In genomic region chr3:156483426-156483825, GRCh38 we compare ENCODE assay signal across 1 cellular context.
TF ChIP-seq lines count a peak whose summit lies in the region.

No MANE protein-coding gene starts in this region.

TF ChIP-seq in K562, 482 proteins besides CTCF, POLR2A, EP300 and RAD21 (continued from another document):
- TF ChIP-seq TOE1 (IDR thresholded peaks at IDR 0.05; ENCODE audit: borderline replicate concordance) (no peak), TOE1 (CRISPR knock-in tag; IDR thresholded peaks at IDR 0.05; ENCODE audit: borderline replicate concordance, low read depth) (no peak), STAT5A (IDR thresholded peaks at IDR 0.05; ENCODE audit: borderline replicate concordance, low read length) (peak; percentile 43; the same call in 1 of the 2 replicates), NFE2L1 (tag; IDR thresholded peaks at IDR 0.05; ENCODE audit: borderline replicate concordance, low read depth) (no peak), MAFG (tag; conservative IDR thresholded peaks at IDR 0.05) (peak; percentile 89), TEAD4 (IDR thresholded peaks at IDR 0.05; ENCODE audit: low read length) (peak; percentile 82), TEAD4 (CRISPR knock-in tag; IDR thresholded peaks at IDR 0.05; ENCODE audit: borderline replicate concordance) (no peak), HNRNPUL1 (IDR thresholded peaks at IDR 0.05; ENCODE audit: low read length) (no peak), SIX5 (IDR thresholded peaks at IDR 0.05; ENCODE audit: borderline replicate concordance in 1 of 2, insufficient read depth in 1 of 2, low read depth in 1 of 2, low read length in 2 of 2) (no peak), TBL1XR1 (IDR thresholded peaks at IDR 0.05; ENCODE audit: low read length in 2 of 2) (no peak), MEIS2 (IDR thresholded peaks at IDR 0.05; ENCODE audit: partially characterized antibody) (peak; percentile 51), NFIX (CRISPR knock-in tag; IDR thresholded peaks at IDR 0.05; ENCODE audit: low read depth) (no peak), RHOXF2B (CRISPR knock-in tag; conservative IDR thresholded peaks at IDR 0.05) (no peak), NFIC (IDR thresholded peaks at IDR 0.05) (peak; percentile 15; the same call in 1 of the 2 replicates), ARID1B (IDR thresholded peaks at IDR 0.05) (peak; percentile 87), ZKSCAN1 (IDR thresholded peaks at IDR 0.05; ENCODE audit: low read depth, low read length) (no peak), CBFA2T3 (IDR thresholded peaks at IDR 0.05) (peak; percentile 78), DMBX1 (CRISPR knock-in tag; IDR thresholded peaks at IDR 0.05; ENCODE audit: borderline replicate concordance) (no peak), SETDB1 (IDR thresholded peaks at IDR 0.05; ENCODE audit: low read length) (no peak), TAF1 (IDR thresholded peaks at IDR 0.05; ENCODE audit: control insufficient read depth, extremely low read depth, insufficient read depth, low read length, severe bottlenecking) (no peak), RFX7 (CRISPR knock-in tag; IDR thresholded peaks at IDR 0.05) (no peak), ZBTB7A (IDR thresholded peaks at IDR 0.05; ENCODE audit: borderline replicate concordance, control insufficient read depth, low read depth, low read length) (no peak), SMARCA4 (IDR thresholded peaks at IDR 0.05) (peak; percentile 83), ZNF395 (CRISPR knock-in tag; IDR thresholded peaks at IDR 0.05) (no peak), RUNX1 (IDR thresholded peaks at IDR 0.05; ENCODE audit: low read depth) (no peak), RBM34 (IDR thresholded peaks at IDR 0.05; ENCODE audit: borderline replicate concordance, insufficient read depth, low read length) (no peak), HSF4 (CRISPR knock-in tag; IDR thresholded peaks at IDR 0.05; ENCODE audit: borderline replicate concordance) (no peak)
- TF ChIP-seq, protein P1, sequence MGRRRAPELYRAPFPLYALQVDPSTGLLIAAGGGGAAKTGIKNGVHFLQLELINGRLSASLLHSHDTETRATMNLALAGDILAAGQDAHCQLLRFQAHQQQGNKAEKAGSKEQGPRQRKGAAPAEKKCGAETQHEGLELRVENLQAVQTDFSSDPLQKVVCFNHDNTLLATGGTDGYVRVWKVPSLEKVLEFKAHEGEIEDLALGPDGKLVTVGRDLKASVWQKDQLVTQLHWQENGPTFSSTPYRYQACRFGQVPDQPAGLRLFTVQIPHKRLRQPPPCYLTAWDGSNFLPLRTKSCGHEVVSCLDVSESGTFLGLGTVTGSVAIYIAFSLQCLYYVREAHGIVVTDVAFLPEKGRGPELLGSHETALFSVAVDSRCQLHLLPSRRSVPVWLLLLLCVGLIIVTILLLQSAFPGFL (CRISPR knock-in tag; IDR thresholded peaks at IDR 0.05): no peak
